8 cellular contexts compared by ENCODE assay signal in the genomic region with DNA sequence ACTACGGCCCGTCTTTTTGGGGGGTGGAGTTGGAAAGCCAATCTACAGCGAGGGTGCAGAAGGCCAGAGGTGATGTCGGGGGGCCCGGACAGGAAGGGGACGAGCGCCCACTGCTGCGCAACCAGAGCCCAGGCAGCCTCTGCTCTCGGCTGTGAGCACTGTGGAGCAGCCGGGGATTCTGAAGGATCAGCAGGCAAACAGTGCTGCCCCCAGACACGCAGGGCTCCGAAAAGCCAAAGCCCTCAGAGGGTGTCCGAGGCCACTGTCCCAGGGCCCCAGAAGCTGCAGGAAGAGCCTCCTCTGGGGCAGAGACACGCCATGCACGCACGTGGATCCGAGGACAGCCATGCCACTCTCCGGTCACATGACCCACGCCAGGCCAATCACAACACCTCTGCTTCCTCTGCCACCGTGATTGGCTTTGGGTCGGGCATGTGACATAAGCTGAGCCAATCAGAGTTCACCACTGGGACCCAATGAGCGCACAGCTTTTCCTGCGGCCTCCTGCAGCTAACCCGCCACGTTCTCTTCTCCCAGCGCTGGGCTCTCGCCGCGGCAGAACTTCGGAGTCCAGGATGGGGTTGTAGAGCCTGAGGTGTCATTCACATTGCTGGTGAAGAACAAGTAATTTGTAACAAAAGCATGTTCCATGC. TPM values are rescaled to one million over a fixed set of nuclear protein-coding genes. Genes with fewer than 3 reads are reported as not detected.
A peak's percentile ranks its signal among the peaks of the same experiment; 100 is the strongest.
DNase-seq lines count a peak whose midpoint lies in the region; ATAC-seq, FAIRE-seq and TF ChIP-seq lines count a peak whose summit lies in the region.

No MANE protein-coding gene starts in this region.

- H3K9me3 ChIP-seq in BLaER1 = no peaks in the 10 kb centered on the region
- H3K9me3 ChIP-seq in body of pancreas = no peaks in the 10 kb centered on the region
- no peaks in the 10 kb centered on the region for H3K9me3 ChIP-seq in HepG2 (ENCODE audit: low read length)

- peak; percentile 52 for ATAC-seq in body of pancreas
- no peak for ATAC-seq in HepG2
- ATAC-seq in GM21526 (IDR thresholded peaks at IDR 0.05; ENCODE audit: low FRiP score, unreplicated experiment) = no peak

- peak in 1 of 7 experiments; percentile 4 for TF ChIP-seq CTCF in body of pancreas (IDR thresholded peaks at IDR 0.05)
- no peak for TF ChIP-seq CTCF in HepG2 (CRISPR knock-in tag; IDR thresholded peaks at IDR 0.05)

- H4K20me1 ChIP-seq in BLaER1 (peaks cover 20% of the 10 kb centered on the region), HepG2 (ENCODE audit: insufficient read depth, low read length) (no peaks in the 10 kb centered on the region)

- H3K27ac ChIP-seq in BLaER1 (peak overlapping the region; percentile 73), body of pancreas (no peak overlapping the region), HepG2 (ENCODE audit: extremely low read length, insufficient read depth, low read length) (no peak overlapping the region)

- no peak for TF ChIP-seq RAD21 in Ishikawa (IDR thresholded peaks at IDR 0.05; ENCODE audit: low read depth)
- no peak for TF ChIP-seq RAD21 in HepG2 (CRISPR knock-in tag; IDR thresholded peaks at IDR 0.05)

- in situ Hi-C loops in HepG2 (cut with HindIII; ENCODE audit: extremely low pct_ligation_motif_present, low pct_unique_long_range_greater_than_20kb) = no loop called here

- H2AFZ ChIP-seq in HepG2 (ENCODE audit: low read length) = no peak overlapping the region

- no peaks in the 10 kb centered on the region for H3K79me2 ChIP-seq in HepG2 (ENCODE audit: insufficient read depth, low read length)

- TF ChIP-seq POLR2A in body of pancreas (IDR thresholded peaks at IDR 0.05) = no peak
- TF ChIP-seq POLR2A in HepG2 (IDR thresholded peaks at IDR 0.05; ENCODE audit: insufficient read depth in 1 of 2, low read depth in 2 of 2, low read length in 2 of 2) = no peak

- peaks cover 93% of the 10 kb centered on the region for H3K4me1 ChIP-seq in BLaER1
- H3K4me1 ChIP-seq in body of pancreas = peaks cover 25% of the 10 kb centered on the region
- H3K4me1 ChIP-seq in HepG2 (ENCODE audit: insufficient read depth, low read length) = peaks cover 27% of the 10 kb centered on the region

- no TSS peak for BruUV-seq in HepG2 (replicated peaks; lab: Mats Ljungman, UMichigan)

- POLR2A ChIA-PET in HepG2 (lab: Yijun Ruan, JAX) = no interaction called here

- H3K27me3 ChIP-seq in BLaER1 (no peaks in the 10 kb centered on the region), body of pancreas (no peaks in the 10 kb centered on the region), HepG2 (ENCODE audit: control insufficient read depth in 1 of 2, insufficient read depth in 2 of 2, low read length in 2 of 2) (peaks cover 21 to 65% of the 10 kb centered on the region in 2 experiments; a peak in 4 of 5 replicates)

- DNase-seq in body of pancreas = peak in 3 of 4 donors; percentile 43 to 60 (median 52)
- peak; percentile 42 for DNase-seq in HepG2 (ENCODE audit: low spot score)
- DNase-seq in ureter (ENCODE audit: low spot score) = peak; percentile 88
- no peak for DNase-seq in activated CD4-positive, alpha-beta T cell treated with anti-CD3 and anti-CD28 coated beads, Interleukin-2, amount 50 U/mL, for 1 hour
- DNase-seq in activated effector memory CD4-positive, alpha-beta T cell treated with anti-CD3 and anti-CD28 coated beads, Interleukin-2, amount 50 U/mL, for 16 hours = no peak

- H3K4me2 ChIP-seq in BLaER1 (peak overlapping the region; percentile 58), HepG2 (ENCODE audit: low read depth, low read length) (no peak overlapping the region)

- H3K9ac ChIP-seq in BLaER1 (peak overlapping the region; percentile 63; the same call in 1 of the 2 replicates), HepG2 (ENCODE audit: insufficient read depth, low read depth, low read length) (no peak overlapping the region)

- CTCF ChIA-PET in HepG2 (lab: Yijun Ruan, JAX; ENCODE audit: low intra/inter-chr PET ratio, low total read pairs) = no interaction called here

- no peak for TF ChIP-seq EP300 in Ishikawa (IDR thresholded peaks at IDR 0.05; ENCODE audit: borderline replicate concordance)
- TF ChIP-seq EP300 in HepG2 (IDR thresholded peaks at IDR 0.05; ENCODE audit: low read depth in 2 of 2, low read length in 2 of 2) = no peak
- no peak for TF ChIP-seq EP300 in HepG2 (CRISPR knock-in tag; IDR thresholded peaks at IDR 0.05; ENCODE audit: borderline replicate concordance)

- 81 to 89% methylated on average over 20 to 26 of the region's 30 CpGs for WGBS in body of pancreas, 2 donors
- 78% methylated on average over 24 of the region's 30 CpGs for WGBS in HepG2 (ENCODE audit: low lambda C conversion rate)

- intact Hi-C loops in body of pancreas (cut with DNase I) = loop anchor here (10.0 kb wide), 1 partner anchor 67 kb away; no protein-coding TSS in a partner anchor
- intact Hi-C loops in HepG2 (cut with micrococcal nuclease; ENCODE audit: unreplicated experiment) = no loop called here

- H3K4me3 ChIP-seq in BLaER1 (no peak overlapping the region), body of pancreas (no peak overlapping the region), HepG2 (replicated peaks in 1 of 3; ENCODE audit: insufficient read depth in 1 of 3, low read depth in 2 of 3, low read length in 3 of 3) (no peak overlapping the region)

- no peak for FAIRE-seq in HepG2 (lab: Jason Lieb, UNC)

- peaks cover 14% of the 10 kb centered on the region for H3K36me3 ChIP-seq in BLaER1
- H3K36me3 ChIP-seq in body of pancreas (replicated peaks in 1 of 2; ENCODE audit: insufficient read depth in 1 of 2, low read depth in 2 of 2) = no peaks in the 10 kb centered on the region
- H3K36me3 ChIP-seq in HepG2 (replicated peaks in 1 of 2; ENCODE audit: control insufficient read depth in 1 of 2, insufficient read depth in 2 of 2, low read length in 2 of 2) = no peaks in the 10 kb centered on the region

TF ChIP-seq in Ishikawa, 13 proteins besides CTCF, POLR2A, EP300 and RAD21 (continues in another document):
- no peak for TF ChIP-seq CREB1 (IDR thresholded peaks at IDR 0.05; ENCODE audit: low read depth)

RNA-seq across cellular contexts. Expression of a gene that starts 40.7 kb away (rescaled TPM):
- 1,000 to 10,000 TPM; 1,634 to 1,790 TPM for total RNA-seq in body of pancreas
- total RNA-seq in HepG2 (2016; rRNA removed; fragmentation: Illumina TruSeq; extraction: Trizol) = 973 and 1,028 TPM in 2 replicates
- 361 and 399 TPM in 2 replicates for total RNA-seq in HepG2 (2016; cell fraction: cytosol; rRNA removed; fragmentation: Illumina TruSeq; extraction: Trizol; ENCODE audit: low read depth)
- total RNA-seq in HepG2 (2016; cell fraction: insoluble cytoplasmic fraction; rRNA removed; fragmentation: Illumina TruSeq; extraction: Trizol) = 848 and 989 TPM in 2 replicates
- 986 and 1,002 TPM in 2 replicates for total RNA-seq in HepG2 (2016; cell fraction: membrane; rRNA removed; fragmentation: Illumina TruSeq; extraction: Trizol)
- total RNA-seq in HepG2 (2016; cell fraction: nucleus; rRNA removed; fragmentation: Illumina TruSeq; extraction: Trizol) = 479 and 519 TPM in 2 replicates
- polyA plus RNA-seq in HepG2 (2011; rRNA removed) = 1,138 and 1,217 TPM in 2 replicates
- polyA plus RNA-seq in HepG2 (2011; cell fraction: cytosol; rRNA removed) = 2,631 and 2,697 TPM in 2 replicates
- 3,693 and 3,967 TPM in 2 replicates for polyA plus RNA-seq in HepG2 (2011; cell fraction: nucleus; rRNA removed)
- 1,881 and 2,139 TPM in 2 replicates for polyA plus RNA-seq in HepG2 (2012)
- 598 and 619 TPM in 2 replicates for polyA plus RNA-seq in HepG2 (2016; cell fraction: cytosol; fragmentation: Illumina TruSeq; extraction: Trizol; ENCODE audit: low read depth)
- polyA plus RNA-seq in HepG2 (2016; cell fraction: insoluble cytoplasmic fraction; fragmentation: Illumina TruSeq; extraction: Trizol; ENCODE audit: low read depth) = 1,358 and 1,713 TPM in 2 replicates
- 1,224 and 1,364 TPM in 2 replicates for polyA plus RNA-seq in HepG2 (2016; cell fraction: membrane; fragmentation: Illumina TruSeq; extraction: Trizol; ENCODE audit: low read depth)
- 1,038 and 1,070 TPM in 2 replicates for polyA plus RNA-seq in HepG2 (2016; cell fraction: nucleus; fragmentation: Illumina TruSeq; extraction: Trizol; ENCODE audit: insufficient read depth, low read depth)
- polyA minus RNA-seq in HepG2 (2011; rRNA and poly(A)+ RNA removed; ENCODE audit: low replicate concordance) = 750 and 1,581 TPM in 2 replicates
- 1,072 and 1,192 TPM in 2 replicates for polyA minus RNA-seq in HepG2 (2011; cell fraction: cytosol; rRNA and poly(A)+ RNA removed)
- 609 and 760 TPM in 2 replicates for polyA minus RNA-seq in HepG2 (2011; cell fraction: nucleus; rRNA and poly(A)+ RNA removed)
- total RNA-seq in ureter = 3,857 TPM

RNA-seq across cellular contexts. Expression of a gene that starts 56.2 kb away (rescaled TPM):
- total RNA-seq in body of pancreas = 10 to 100 TPM in 1 of 2 donors, 1 to 10 TPM in 1; 7.0 to 13.5 TPM
- total RNA-seq in HepG2 (2016; rRNA removed; fragmentation: Illumina TruSeq; extraction: Trizol) = not detected in 2 replicates
- total RNA-seq in HepG2 (2016; cell fraction: cytosol; rRNA removed; fragmentation: Illumina TruSeq; extraction: Trizol; ENCODE audit: low read depth) = not detected in 2 replicates
- total RNA-seq in HepG2 (2016; cell fraction: insoluble cytoplasmic fraction; rRNA removed; fragmentation: Illumina TruSeq; extraction: Trizol) = not detected in 2 replicates
- not detected in 2 replicates for total RNA-seq in HepG2 (2016; cell fraction: membrane; rRNA removed; fragmentation: Illumina TruSeq; extraction: Trizol)
- not detected in 2 replicates for total RNA-seq in HepG2 (2016; cell fraction: nucleus; rRNA removed; fragmentation: Illumina TruSeq; extraction: Trizol)
- polyA plus RNA-seq in HepG2 (2011; rRNA removed) = 0.09 and 0.31 TPM in 2 replicates
- 0.17 TPM in 2 replicates for polyA plus RNA-seq in HepG2 (2011; cell fraction: cytosol; rRNA removed)
- 2.2 and 2.8 TPM in 2 replicates for polyA plus RNA-seq in HepG2 (2011; cell fraction: nucleus; rRNA removed)
- polyA plus RNA-seq in HepG2 (2012) = 0.11 and 0.17 TPM in 2 replicates
- not detected in 2 replicates for polyA plus RNA-seq in HepG2 (2016; cell fraction: cytosol; fragmentation: Illumina TruSeq; extraction: Trizol; ENCODE audit: low read depth)
- not detected in 2 replicates for polyA plus RNA-seq in HepG2 (2016; cell fraction: insoluble cytoplasmic fraction; fragmentation: Illumina TruSeq; extraction: Trizol; ENCODE audit: low read depth)
- not detected in 2 replicates for polyA plus RNA-seq in HepG2 (2016; cell fraction: membrane; fragmentation: Illumina TruSeq; extraction: Trizol; ENCODE audit: low read depth)
- polyA plus RNA-seq in HepG2 (2016; cell fraction: nucleus; fragmentation: Illumina TruSeq; extraction: Trizol; ENCODE audit: insufficient read depth, low read depth) = not detected in 2 replicates
- 1.5 and 1.9 TPM in 2 replicates for polyA minus RNA-seq in HepG2 (2011; rRNA and poly(A)+ RNA removed; ENCODE audit: low replicate concordance)
- not detected in 2 replicates for polyA minus RNA-seq in HepG2 (2011; cell fraction: cytosol; rRNA and poly(A)+ RNA removed)
- polyA minus RNA-seq in HepG2 (2011; cell fraction: nucleus; rRNA and poly(A)+ RNA removed) = 0.75 and 0.77 TPM in 2 replicates
- total RNA-seq in ureter = 4.2 TPM

Comparison
In these comparisons a context has a peak if more than half of its experiments do, and no peak if none do; other contexts are left out.
1. DNase-seq: peak in body of pancreas (3 of 4), HepG2 (single experiment) and ureter (single experiment); none in activated CD4-positive, alpha-beta T cell treated with anti-CD3 and anti-CD28 coated beads, Interleukin-2, amount 50 U/mL, for 1 hour (single experiment) and activated effector memory CD4-positive, alpha-beta T cell treated with anti-CD3 and anti-CD28 coated beads, Interleukin-2, amount 50 U/mL, for 16 hours (single experiment).